ENCODE assay signal across 19 cellular contexts in genomic region chr5:40416098-40416497, GRCh38.
DNase-seq lines count a peak whose midpoint lies in the region; ATAC-seq and TF ChIP-seq lines count a peak whose summit lies in the region.
"Had no signal": no experiment of that assay in that cellular context is flagged by ENCODE, and none has a peak within 500 bp of the region (broad histone marks: within the 10 kb centered on the region; RNA-seq: fewer than 3 reads in every experiment).

No MANE protein-coding gene starts in this region.

- no peaks in the 10 kb centered on the region for H3K36me3 ChIP-seq in mucosa of descending colon (ENCODE audit: low read depth)
- H3K36me3 ChIP-seq: BE2C had no signal

- no peaks in the 10 kb centered on the region for H3K4me1 ChIP-seq in mucosa of descending colon (ENCODE audit: low read depth)
- H3K4me1 ChIP-seq: BE2C had no signal

- intact Hi-C loops in mucosa of descending colon (cut with DNase I, micrococcal nuclease), result no loop called here

- ATAC-seq in stimulated activated naive CD8-positive, alpha-beta T cell treated with anti-CD3 and anti-CD28 coated beads, Interleukin-15, Interleukin-2, amounts not matched to agents 100 U/mL and 50 U/mL, for 24 hours, result peak; percentile 23
- no peak for ATAC-seq in stimulated activated naive CD8-positive, alpha-beta T cell treated with anti-CD3 and anti-CD28 coated beads, Interleukin-15, amount 100 ng/mL, for 72 hours
- no peak for ATAC-seq in central memory CD8-positive, alpha-beta T cell (replicated peaks; ENCODE audit: extremely low read depth, poor library complexity, severe bottlenecking)
- ATAC-seq in mucosa of descending colon (peak; percentile 66), HG02852 (IDR thresholded peaks at IDR 0.05; ENCODE audit: unreplicated experiment) (no peak), GM21737 (IDR thresholded peaks at IDR 0.05; ENCODE audit: unreplicated experiment) (no peak)
- ATAC-seq: CD8-positive, alpha-beta T cell had no signal

- H3K27ac Mint-ChIP-seq in stimulated activated naive CD8-positive, alpha-beta T cell treated with anti-CD3 and anti-CD28 coated beads, Interleukin-15, amount 100 ng/mL, for 72 hours, result no peak overlapping the region
- peak overlapping the region; percentile 65 for H3K27ac Mint-ChIP-seq in central memory CD8-positive, alpha-beta T cell (ENCODE audit: low read depth)
- H3K27ac Mint-ChIP-seq: CD8-positive, alpha-beta T cell; HFFc6 had no signal

- H3K4me3 Mint-ChIP-seq in stimulated activated naive CD8-positive, alpha-beta T cell treated with anti-CD3 and anti-CD28 coated beads, Interleukin-15, amount 100 ng/mL, for 72 hours, result no peak overlapping the region
- no peak overlapping the region for H3K4me3 Mint-ChIP-seq in central memory CD8-positive, alpha-beta T cell
- H3K4me3 Mint-ChIP-seq: CD14-positive monocyte; CD8-positive, alpha-beta T cell; HFFc6 had no signal

- H3K4me1 Mint-ChIP-seq in stimulated activated naive CD8-positive, alpha-beta T cell treated with anti-CD3 and anti-CD28 coated beads, Interleukin-15, amount 100 ng/mL, for 72 hours, result peaks cover 10% of the 10 kb centered on the region
- peaks cover 7% of the 10 kb centered on the region for H3K4me1 Mint-ChIP-seq in central memory CD8-positive, alpha-beta T cell

- H3K27me3 Mint-ChIP-seq in stimulated activated naive CD8-positive, alpha-beta T cell treated with anti-CD3 and anti-CD28 coated beads, Interleukin-15, amount 100 ng/mL, for 72 hours, result no peaks in the 10 kb centered on the region
- H3K27me3 Mint-ChIP-seq in central memory CD8-positive, alpha-beta T cell, result no peaks in the 10 kb centered on the region

- peaks cover 4% of the 10 kb centered on the region for H3K36me3 Mint-ChIP-seq in central memory CD8-positive, alpha-beta T cell (ENCODE audit: insufficient read depth)
- H3K36me3 Mint-ChIP-seq: CD8-positive, alpha-beta T cell had no signal

- H3K9me3 Mint-ChIP-seq in stimulated activated naive CD8-positive, alpha-beta T cell treated with anti-CD3 and anti-CD28 coated beads, Interleukin-15, amount 100 ng/mL, for 72 hours, result peaks cover 31 to 32% of the 10 kb centered on the region in 2 donors
- H3K9me3 Mint-ChIP-seq in central memory CD8-positive, alpha-beta T cell, result peaks cover 14% of the 10 kb centered on the region

- H3K4me3 ChIP-seq in mucosa of descending colon, result no peak overlapping the region

- no peak for DNase-seq in stimulated activated naive CD8-positive, alpha-beta T cell treated with anti-CD3 and anti-CD28 coated beads, Interleukin-15, Interleukin-2, amounts not matched to agents 100 U/mL and 50 U/mL, for 24 hours
- DNase-seq in stimulated activated naive CD8-positive, alpha-beta T cell treated with anti-CD3 and anti-CD28 coated beads, Interleukin-15, amount 100 ng/mL, for 72 hours, result no peak
- no peak for DNase-seq in central memory CD8-positive, alpha-beta T cell (ENCODE audit: low spot score in 2 of 2)
- no peak for DNase-seq in mucosa of descending colon
- DNase-seq in NCI-H2196 (lab: John Stamatoyannopoulos, UW; ENCODE audit: unreplicated experiment), result no peak
- DNase-seq: 8988T; BE2C; CD8-positive, alpha-beta T cell; COR-L47; DMS153; DMS79 treated with DMSO at 0.1 percent for 48 hours; GF-D8; HCEC 1CT; HFFc6; IMR-90; KBM-7 had no signal

- H3K9me3 ChIP-seq in mucosa of descending colon, result no peaks in the 10 kb centered on the region
- H3K9me3 ChIP-seq: BE2C had no signal

- no peak for TF ChIP-seq CTCF in mucosa of descending colon (IDR thresholded peaks at IDR 0.05)

Comparison
In these comparisons a context has a peak if more than half of its experiments do, and no peak if none do; other contexts are left out.
1. ATAC-seq: peak in stimulated activated naive CD8-positive, alpha-beta T cell treated with anti-CD3 and anti-CD28 coated beads, Interleukin-15, Interleukin-2, amounts not matched to agents 100 U/mL and 50 U/mL, for 24 hours (single experiment) and mucosa of descending colon (single experiment); none in stimulated activated naive CD8-positive, alpha-beta T cell treated with anti-CD3 and anti-CD28 coated beads, Interleukin-15, amount 100 ng/mL, for 72 hours (single experiment), central memory CD8-positive, alpha-beta T cell (single experiment), HG02852 (single experiment) and GM21737 (single experiment).